ENCODE assay signal across 1 cellular context in the genomic region with DNA sequence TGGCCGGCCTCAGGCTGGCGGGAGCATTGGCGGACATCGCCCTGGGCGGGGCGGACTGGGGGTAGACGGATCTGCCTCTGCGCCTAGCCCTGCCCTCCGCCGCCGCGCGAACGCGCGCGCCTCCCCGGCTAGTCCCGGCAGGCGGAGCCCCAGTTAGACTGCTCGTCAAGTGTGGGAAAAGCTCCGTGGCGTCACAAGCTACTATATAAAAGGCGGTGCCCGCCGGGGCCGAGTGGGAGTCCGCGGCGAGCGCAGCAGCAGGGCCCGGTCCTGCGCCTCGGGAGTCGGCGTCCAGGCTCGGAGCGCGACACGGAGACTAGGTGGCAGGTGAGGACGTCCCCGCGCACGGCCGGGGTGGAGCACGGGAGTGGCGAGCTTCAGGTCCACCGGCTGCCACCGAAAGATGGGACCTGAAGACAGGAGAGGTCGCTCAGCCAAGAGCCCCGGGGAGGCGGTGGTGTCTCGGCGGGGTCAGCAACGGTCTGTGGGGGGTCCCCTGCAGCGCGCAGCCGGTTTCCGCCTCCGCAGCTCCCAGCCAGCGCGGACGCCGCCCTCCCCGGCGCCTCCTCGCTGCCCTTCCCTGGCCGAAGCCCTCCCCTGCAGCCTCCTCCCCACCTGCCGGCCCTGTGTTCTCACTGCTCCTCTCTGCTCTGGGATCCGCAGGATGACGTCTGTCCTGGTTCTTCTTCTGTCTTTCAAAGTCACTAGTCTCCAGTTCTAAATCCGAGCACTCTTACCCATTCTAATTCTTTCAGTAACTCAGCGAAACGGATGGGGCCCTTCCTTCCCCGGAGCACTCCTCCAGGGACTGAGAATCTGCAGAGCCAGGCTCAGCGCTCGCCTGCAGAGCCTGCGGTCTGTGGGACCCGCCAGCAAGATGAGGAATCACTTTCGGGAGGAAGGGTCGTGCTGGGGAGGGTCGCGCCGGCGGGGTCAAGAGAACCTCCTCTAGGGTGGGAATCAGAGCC.
TF ChIP-seq lines count a peak whose summit lies in the region.

No MANE protein-coding gene starts in this region.

TF ChIP-seq in K562, 482 proteins besides CTCF, POLR2A, EP300 and RAD21 (continued from another document and continues in another):
- TF ChIP-seq HNRNPK (IDR thresholded peaks at IDR 0.05; ENCODE audit: low read depth, low read length, poor library complexity, severe bottlenecking) (no peak), TEAD4 (IDR thresholded peaks at IDR 0.05; ENCODE audit: low read length) (no peak), TEAD4 (CRISPR knock-in tag; IDR thresholded peaks at IDR 0.05; ENCODE audit: borderline replicate concordance) (no peak), CAMTA2 (CRISPR knock-in tag; conservative IDR thresholded peaks at IDR 0.05) (0 out of 2 replicates have a peak, but pooled peaks have one; percentile 23), NCOR1 (IDR thresholded peaks at IDR 0.05) (no peak), HLTF (IDR thresholded peaks at IDR 0.05) (peak; percentile 57; the same call in 1 of the 2 replicates), ZNF165 (CRISPR knock-in tag; IDR thresholded peaks at IDR 0.05; ENCODE audit: borderline replicate concordance) (no peak), NR2F6 (CRISPR knock-in tag; IDR thresholded peaks at IDR 0.05) (no peak), CHD4 (IDR thresholded peaks at IDR 0.05; ENCODE audit: insufficient read depth, insufficient replicate concordance, low read depth, low read length, poor library complexity, severe bottlenecking) (no peak), SMARCA5 (IDR thresholded peaks at IDR 0.05) (no peak; the same call in 1 of the 2 replicates), ZNF184 (CRISPR knock-in tag; IDR thresholded peaks at IDR 0.05) (no peak), KHSRP (IDR thresholded peaks at IDR 0.05) (no peak), ZFP1 (CRISPR knock-in tag; IDR thresholded peaks at IDR 0.05) (no peak), ZNF121 (CRISPR knock-in tag; conservative IDR thresholded peaks at IDR 0.05) (no peak), FOXA3 (CRISPR knock-in tag; conservative IDR thresholded peaks at IDR 0.05 in 1 of 2, IDR thresholded peaks at IDR 0.05 in 1 of 2) (peak in 1 of 2 experiments; percentile 38; a peak in 2 of 4 replicates), SREBF2 (CRISPR knock-in tag; IDR thresholded peaks at IDR 0.05) (no peak), MAZ (CRISPR knock-in tag; conservative IDR thresholded peaks at IDR 0.05 in 1 of 2, IDR thresholded peaks at IDR 0.05 in 1 of 2) (peak; percentile 87 to 94), PCBP2 (IDR thresholded peaks at IDR 0.05; ENCODE audit: low read depth, low read length, poor library complexity, severe bottlenecking) (no peak), ZNF584 (CRISPR knock-in tag; IDR thresholded peaks at IDR 0.05; ENCODE audit: low read depth) (no peak), NFYB (IDR thresholded peaks at IDR 0.05; ENCODE audit: extremely low read depth, insufficient read length) (no peak), ZNF24 (IDR thresholded peaks at IDR 0.05) (no peak), SIX5 (IDR thresholded peaks at IDR 0.05; ENCODE audit: borderline replicate concordance in 1 of 2, insufficient read depth in 1 of 2, low read depth in 1 of 2, low read length in 2 of 2) (peak in 1 of 2 experiments; percentile 8; a peak in 1 of 4 replicates), ZBTB17 (CRISPR knock-in tag; IDR thresholded peaks at IDR 0.05) (peak; percentile 79; the same call in 1 of the 2 replicates), NR2C1 (IDR thresholded peaks at IDR 0.05) (no peak), NR2C1 (tag; IDR thresholded peaks at IDR 0.05) (no peak), MCM2 (IDR thresholded peaks at IDR 0.05; ENCODE audit: low read depth) (no peak), BCOR (IDR thresholded peaks at IDR 0.05) (peak; percentile 38; the same call in 1 of the 2 replicates), MYBL2 (IDR thresholded peaks at IDR 0.05; ENCODE audit: low read depth) (no peak), MYBL2 (CRISPR knock-in tag; IDR thresholded peaks at IDR 0.05; ENCODE audit: borderline replicate concordance) (no peak), ZFP36 (IDR thresholded peaks at IDR 0.05; ENCODE audit: low read depth, low read length, partially characterized antibody) (no peak), TGIF2 (CRISPR knock-in tag; IDR thresholded peaks at IDR 0.05) (no peak), RNF2 (IDR thresholded peaks at IDR 0.05) (peak; percentile 51), MYNN (IDR thresholded peaks at IDR 0.05) (no peak), MYNN (CRISPR knock-in tag; IDR thresholded peaks at IDR 0.05) (no peak), LEF1 (IDR thresholded peaks at IDR 0.05) (no peak; the same call in 1 of the 2 replicates), FOS (IDR thresholded peaks at IDR 0.05; ENCODE audit: extremely low read depth, insufficient read length) (no peak), KDM5B (IDR thresholded peaks at IDR 0.05; ENCODE audit: insufficient replicate concordance, low read depth, low read length) (peak; percentile 98)
- TF ChIP-seq, protein P1, sequence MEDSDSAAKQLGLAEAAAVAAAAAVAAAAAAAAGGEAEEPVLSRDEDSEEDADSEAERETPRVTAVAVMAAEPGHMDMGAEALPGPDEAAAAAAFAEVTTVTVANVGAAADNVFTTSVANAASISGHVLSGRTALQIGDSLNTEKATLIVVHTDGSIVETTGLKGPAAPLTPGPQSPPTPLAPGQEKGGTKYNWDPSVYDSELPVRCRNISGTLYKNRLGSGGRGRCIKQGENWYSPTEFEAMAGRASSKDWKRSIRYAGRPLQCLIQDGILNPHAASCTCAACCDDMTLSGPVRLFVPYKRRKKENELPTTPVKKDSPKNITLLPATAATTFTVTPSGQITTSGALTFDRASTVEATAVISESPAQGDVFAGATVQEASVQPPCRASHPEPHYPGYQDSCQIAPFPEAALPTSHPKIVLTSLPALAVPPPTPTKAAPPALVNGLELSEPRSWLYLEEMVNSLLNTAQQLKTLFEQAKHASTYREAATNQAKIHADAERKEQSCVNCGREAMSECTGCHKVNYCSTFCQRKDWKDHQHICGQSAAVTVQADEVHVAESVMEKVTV (CRISPR knock-in tag; IDR thresholded peaks at IDR 0.05) = no peak
- TF ChIP-seq, protein P2, sequence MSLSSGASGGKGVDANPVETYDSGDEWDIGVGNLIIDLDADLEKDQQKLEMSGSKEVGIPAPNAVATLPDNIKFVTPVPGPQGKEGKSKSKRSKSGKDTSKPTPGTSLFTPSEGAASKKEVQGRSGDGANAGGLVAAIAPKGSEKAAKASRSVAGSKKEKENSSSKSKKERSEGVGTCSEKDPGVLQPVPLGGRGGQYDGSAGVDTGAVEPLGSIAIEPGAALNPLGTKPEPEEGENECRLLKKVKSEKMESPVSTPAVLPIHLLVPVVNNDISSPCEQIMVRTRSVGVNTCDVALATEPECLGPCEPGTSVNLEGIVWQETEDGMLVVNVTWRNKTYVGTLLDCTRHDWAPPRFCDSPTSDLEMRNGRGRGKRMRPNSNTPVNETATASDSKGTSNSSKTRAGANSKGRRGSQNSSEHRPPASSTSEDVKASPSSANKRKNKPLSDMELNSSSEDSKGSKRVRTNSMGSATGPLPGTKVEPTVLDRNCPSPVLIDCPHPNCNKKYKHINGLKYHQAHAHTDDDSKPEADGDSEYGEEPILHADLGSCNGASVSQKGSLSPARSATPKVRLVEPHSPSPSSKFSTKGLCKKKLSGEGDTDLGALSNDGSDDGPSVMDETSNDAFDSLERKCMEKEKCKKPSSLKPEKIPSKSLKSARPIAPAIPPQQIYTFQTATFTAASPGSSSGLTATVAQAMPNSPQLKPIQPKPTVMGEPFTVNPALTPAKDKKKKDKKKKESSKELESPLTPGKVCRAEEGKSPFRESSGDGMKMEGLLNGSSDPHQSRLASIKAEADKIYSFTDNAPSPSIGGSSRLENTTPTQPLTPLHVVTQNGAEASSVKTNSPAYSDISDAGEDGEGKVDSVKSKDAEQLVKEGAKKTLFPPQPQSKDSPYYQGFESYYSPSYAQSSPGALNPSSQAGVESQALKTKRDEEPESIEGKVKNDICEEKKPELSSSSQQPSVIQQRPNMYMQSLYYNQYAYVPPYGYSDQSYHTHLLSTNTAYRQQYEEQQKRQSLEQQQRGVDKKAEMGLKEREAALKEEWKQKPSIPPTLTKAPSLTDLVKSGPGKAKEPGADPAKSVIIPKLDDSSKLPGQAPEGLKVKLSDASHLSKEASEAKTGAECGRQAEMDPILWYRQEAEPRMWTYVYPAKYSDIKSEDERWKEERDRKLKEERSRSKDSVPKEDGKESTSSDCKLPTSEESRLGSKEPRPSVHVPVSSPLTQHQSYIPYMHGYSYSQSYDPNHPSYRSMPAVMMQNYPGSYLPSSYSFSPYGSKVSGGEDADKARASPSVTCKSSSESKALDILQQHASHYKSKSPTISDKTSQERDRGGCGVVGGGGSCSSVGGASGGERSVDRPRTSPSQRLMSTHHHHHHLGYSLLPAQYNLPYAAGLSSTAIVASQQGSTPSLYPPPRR (CRISPR knock-in tag; IDR thresholded peaks at IDR 0.05; ENCODE audit: borderline replicate concordance) = no peak
- TF ChIP-seq, protein P3, sequence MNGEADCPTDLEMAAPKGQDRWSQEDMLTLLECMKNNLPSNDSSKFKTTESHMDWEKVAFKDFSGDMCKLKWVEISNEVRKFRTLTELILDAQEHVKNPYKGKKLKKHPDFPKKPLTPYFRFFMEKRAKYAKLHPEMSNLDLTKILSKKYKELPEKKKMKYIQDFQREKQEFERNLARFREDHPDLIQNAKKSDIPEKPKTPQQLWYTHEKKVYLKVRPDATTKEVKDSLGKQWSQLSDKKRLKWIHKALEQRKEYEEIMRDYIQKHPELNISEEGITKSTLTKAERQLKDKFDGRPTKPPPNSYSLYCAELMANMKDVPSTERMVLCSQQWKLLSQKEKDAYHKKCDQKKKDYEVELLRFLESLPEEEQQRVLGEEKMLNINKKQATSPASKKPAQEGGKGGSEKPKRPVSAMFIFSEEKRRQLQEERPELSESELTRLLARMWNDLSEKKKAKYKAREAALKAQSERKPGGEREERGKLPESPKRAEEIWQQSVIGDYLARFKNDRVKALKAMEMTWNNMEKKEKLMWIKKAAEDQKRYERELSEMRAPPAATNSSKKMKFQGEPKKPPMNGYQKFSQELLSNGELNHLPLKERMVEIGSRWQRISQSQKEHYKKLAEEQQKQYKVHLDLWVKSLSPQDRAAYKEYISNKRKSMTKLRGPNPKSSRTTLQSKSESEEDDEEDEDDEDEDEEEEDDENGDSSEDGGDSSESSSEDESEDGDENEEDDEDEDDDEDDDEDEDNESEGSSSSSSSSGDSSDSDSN (IDR thresholded peaks at IDR 0.05; ENCODE audit: borderline replicate concordance in 1 of 2, low read depth in 2 of 2, low read length in 2 of 2) = peak in 1 of 2 experiments; percentile 24; a peak in 3 of 4 replicates
- TF ChIP-seq, protein P4, sequence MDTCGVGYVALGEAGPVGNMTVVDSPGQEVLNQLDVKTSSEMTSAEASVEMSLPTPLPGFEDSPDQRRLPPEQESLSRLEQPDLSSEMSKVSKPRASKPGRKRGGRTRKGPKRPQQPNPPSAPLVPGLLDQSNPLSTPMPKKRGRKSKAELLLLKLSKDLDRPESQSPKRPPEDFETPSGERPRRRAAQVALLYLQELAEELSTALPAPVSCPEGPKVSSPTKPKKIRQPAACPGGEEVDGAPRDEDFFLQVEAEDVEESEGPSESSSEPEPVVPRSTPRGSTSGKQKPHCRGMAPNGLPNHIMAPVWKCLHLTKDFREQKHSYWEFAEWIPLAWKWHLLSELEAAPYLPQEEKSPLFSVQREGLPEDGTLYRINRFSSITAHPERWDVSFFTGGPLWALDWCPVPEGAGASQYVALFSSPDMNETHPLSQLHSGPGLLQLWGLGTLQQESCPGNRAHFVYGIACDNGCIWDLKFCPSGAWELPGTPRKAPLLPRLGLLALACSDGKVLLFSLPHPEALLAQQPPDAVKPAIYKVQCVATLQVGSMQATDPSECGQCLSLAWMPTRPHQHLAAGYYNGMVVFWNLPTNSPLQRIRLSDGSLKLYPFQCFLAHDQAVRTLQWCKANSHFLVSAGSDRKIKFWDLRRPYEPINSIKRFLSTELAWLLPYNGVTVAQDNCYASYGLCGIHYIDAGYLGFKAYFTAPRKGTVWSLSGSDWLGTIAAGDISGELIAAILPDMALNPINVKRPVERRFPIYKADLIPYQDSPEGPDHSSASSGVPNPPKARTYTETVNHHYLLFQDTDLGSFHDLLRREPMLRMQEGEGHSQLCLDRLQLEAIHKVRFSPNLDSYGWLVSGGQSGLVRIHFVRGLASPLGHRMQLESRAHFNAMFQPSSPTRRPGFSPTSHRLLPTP (IDR thresholded peaks at IDR 0.05; ENCODE audit: borderline replicate concordance, extremely low read depth, insufficient read length) = no peak
- TF ChIP-seq, protein P5, sequence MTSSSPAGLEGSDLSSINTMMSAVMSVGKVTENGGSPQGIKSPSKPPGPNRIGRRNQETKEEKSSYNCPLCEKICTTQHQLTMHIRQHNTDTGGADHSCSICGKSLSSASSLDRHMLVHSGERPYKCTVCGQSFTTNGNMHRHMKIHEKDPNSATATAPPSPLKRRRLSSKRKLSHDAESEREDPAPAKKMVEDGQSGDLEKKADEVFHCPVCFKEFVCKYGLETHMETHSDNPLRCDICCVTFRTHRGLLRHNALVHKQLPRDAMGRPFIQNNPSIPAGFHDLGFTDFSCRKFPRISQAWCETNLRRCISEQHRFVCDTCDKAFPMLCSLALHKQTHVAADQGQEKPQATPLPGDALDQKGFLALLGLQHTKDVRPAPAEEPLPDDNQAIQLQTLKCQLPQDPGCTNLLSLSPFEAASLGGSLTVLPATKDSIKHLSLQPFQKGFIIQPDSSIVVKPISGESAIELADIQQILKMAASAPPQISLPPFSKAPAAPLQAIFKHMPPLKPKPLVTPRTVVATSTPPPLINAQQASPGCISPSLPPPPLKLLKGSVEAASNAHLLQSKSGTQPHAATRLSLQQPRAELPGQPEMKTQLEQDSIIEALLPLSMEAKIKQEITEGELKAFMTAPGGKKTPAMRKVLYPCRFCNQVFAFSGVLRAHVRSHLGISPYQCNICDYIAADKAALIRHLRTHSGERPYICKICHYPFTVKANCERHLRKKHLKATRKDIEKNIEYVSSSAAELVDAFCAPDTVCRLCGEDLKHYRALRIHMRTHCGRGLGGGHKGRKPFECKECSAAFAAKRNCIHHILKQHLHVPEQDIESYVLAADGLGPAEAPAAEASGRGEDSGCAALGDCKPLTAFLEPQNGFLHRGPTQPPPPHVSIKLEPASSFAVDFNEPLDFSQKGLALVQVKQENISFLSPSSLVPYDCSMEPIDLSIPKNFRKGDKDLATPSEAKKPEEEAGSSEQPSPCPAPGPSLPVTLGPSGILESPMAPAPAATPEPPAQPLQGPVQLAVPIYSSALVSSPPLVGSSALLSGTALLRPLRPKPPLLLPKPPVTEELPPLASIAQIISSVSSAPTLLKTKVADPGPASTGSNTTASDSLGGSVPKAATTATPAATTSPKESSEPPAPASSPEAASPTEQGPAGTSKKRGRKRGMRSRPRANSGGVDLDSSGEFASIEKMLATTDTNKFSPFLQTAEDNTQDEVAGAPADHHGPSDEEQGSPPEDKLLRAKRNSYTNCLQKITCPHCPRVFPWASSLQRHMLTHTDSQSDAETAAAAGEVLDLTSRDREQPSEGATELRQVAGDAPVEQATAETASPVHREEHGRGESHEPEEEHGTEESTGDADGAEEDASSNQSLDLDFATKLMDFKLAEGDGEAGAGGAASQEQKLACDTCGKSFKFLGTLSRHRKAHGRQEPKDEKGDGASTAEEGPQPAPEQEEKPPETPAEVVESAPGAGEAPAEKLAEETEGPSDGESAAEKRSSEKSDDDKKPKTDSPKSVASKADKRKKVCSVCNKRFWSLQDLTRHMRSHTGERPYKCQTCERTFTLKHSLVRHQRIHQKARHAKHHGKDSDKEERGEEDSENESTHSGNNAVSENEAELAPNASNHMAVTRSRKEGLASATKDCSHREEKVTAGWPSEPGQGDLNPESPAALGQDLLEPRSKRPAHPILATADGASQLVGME (CRISPR knock-in tag; IDR thresholded peaks at IDR 0.05) = peak; percentile 69
